ENCODE assay signal across 22 cellular contexts in the genomic region with DNA sequence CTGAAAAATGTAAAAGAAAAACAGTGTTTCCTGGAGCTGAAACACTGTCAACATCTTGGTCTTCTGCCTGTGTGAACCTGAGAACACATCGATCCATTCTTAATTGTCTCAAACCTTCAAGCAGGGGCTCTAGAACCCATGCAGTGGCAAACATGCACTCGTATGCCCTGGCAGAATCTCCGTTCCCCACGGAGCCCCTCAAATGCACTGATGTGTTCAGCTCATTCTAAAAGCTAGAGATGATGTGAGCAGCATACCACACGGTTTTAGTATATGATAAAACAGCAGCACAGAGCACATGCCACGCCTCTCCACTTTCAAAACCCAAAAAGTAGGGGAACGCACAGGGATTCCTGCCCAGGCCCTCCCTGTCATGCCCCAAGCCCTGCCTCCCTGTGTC. TPM values are rescaled to one million over a fixed set of nuclear protein-coding genes. Genes with fewer than 3 reads are reported as not detected.
"Had no signal": no experiment of that assay in that cellular context is flagged by ENCODE, and none has a peak within 500 bp of the region (broad histone marks: within the 10 kb centered on the region; RNA-seq: fewer than 3 reads in every experiment).

No MANE protein-coding gene starts in this region.

- H3K9me3 ChIP-seq: SJSA1 had no signal

- H3K27ac ChIP-seq: SJSA1, SK-N-MC had no signal

- DNase-seq: Karpas-422, KG1, MM.1S, NCI-H1092 treated with DMSO at 0.1 percent for 48 hours, NCI-H1436, NCI-H187, NCI-H2029, NCI-H2081 treated with DMSO at 0.1 percent for 48 hours, NCI-H2171, NCI-H226, NCI-H446, NCI-H510A, NCI-H524 treated with DMSO at 0.1 percent for 48 hours, NCI-H69, NCI-H774, Right ventricle myocardium superior, RPMI8226, SIG-M5 had no signal

- H3K36me3 ChIP-seq: SJSA1 had no signal

- H3K27me3 ChIP-seq: SJSA1 had no signal

- H3K4me1 ChIP-seq: SJSA1 had no signal

- FAIRE-seq: RCC 7860 had no signal

- H3K4me3 ChIP-seq: SJSA1, SK-N-MC had no signal

RNA-seq across cellular contexts. Expression of a gene that starts 45.2 kb away (rescaled TPM):
- total RNA-seq: HT-29, Right ventricle myocardium superior, SJSA1 had no signal
